8 cellular contexts compared by ENCODE assay signal in the genomic region with DNA sequence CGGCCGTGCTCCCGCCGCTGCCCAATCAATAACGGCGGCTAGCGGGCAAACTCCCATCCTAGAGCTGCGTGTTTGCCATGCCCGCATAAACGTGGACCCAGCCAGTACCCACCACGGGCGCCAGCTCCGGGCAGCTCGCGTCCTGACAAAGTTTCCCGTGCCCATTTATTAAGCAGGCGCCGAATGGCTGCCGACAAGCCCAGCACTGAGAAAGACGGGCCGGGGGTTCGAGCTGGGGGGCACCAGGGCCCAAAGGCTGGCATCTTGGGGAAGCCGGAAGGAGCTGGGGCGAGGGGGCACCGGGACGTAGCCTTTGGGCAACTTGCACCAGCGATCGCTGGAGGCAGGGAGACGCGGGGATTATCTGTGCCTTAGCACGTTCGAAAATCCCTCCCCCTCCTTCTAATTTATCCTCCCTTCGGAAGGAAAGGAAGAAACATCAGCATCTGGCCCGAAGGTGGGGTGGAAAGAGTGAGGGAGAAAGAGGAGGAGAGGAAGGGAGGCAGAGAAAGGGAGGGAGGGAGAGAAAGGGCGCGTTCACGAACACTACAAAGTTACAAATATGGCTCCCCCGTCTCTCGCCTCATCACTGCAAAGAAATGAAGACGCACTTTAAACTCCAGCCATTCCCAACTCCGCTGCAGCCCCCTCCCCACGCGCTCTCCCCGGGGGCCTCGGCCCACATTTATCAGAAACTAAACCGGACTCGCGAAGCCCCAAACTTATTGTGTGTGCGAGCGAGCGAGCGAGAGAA. TPM values are rescaled to one million over a fixed set of nuclear protein-coding genes. Genes with fewer than 3 reads are reported as not detected.
DNase-seq lines count a peak whose midpoint lies in the region; ATAC-seq and TF ChIP-seq lines count a peak whose summit lies in the region.

No MANE protein-coding gene starts in this region.

- peak overlapping the region; percentile 99 for H3K4me3 Mint-ChIP-seq in activated CD4-positive, alpha-beta memory T cell treated with anti-CD3 and anti-CD28 coated beads for 36 hours

- H2BK5ac ChIP-seq in mesenchymal stem cell (ENCODE audit: low read depth, low read length, poor library complexity, severe bottlenecking) = peak overlapping the region; percentile 90

- H4K8ac ChIP-seq in mesenchymal stem cell (ENCODE audit: low read length) = peak overlapping the region; percentile 90

- H3K9me3 Mint-ChIP-seq in activated CD4-positive, alpha-beta memory T cell treated with anti-CD3 and anti-CD28 coated beads for 36 hours = no peaks in the 10 kb centered on the region

- peak overlapping the region; percentile 90 for H2AK5ac ChIP-seq in mesenchymal stem cell (ENCODE audit: low read length, severe bottlenecking)

- 2% methylated on average over 24 of the region's 52 CpGs for WGBS in mesenchymal stem cell

- H3K9ac ChIP-seq in mesenchymal stem cell (ENCODE audit: low read length) = peak overlapping the region; percentile 96

- intact Hi-C loops in activated CD4-positive, alpha-beta memory T cell treated with anti-CD3 and anti-CD28 coated beads for 36 hours (cut with micrococcal nuclease) = loop anchor here (1.0 to 10.0 kb wide), 4 partner anchors 22 to 895 kb away; partner anchors contain the start of genes FEM1B and RPLP1

- TF ChIP-seq CTCF in GM10248 (IDR thresholded peaks at IDR 0.05; ENCODE audit: control extremely low read depth, extremely low read depth, low read depth, missing control alignments) = no peak

- peak overlapping the region; percentile 84 for H3K4me2 ChIP-seq in mesenchymal stem cell (ENCODE audit: low read length, poor library complexity, severe bottlenecking)

- H3K27me3 Mint-ChIP-seq in activated CD4-positive, alpha-beta memory T cell treated with anti-CD3 and anti-CD28 coated beads for 36 hours = no peaks in the 10 kb centered on the region

- CTCF ChIA-PET in activated CD4-positive, alpha-beta memory T cell treated with anti-CD3 and anti-CD28 coated beads for 36 hours (lab: Charles Lee) = interaction anchor here (0.9 to 1.3 kb wide), 4 partner anchors 9 to 89 kb away, joined by 3 to 4 read pairs (median 3); no protein-coding TSS in a partner anchor
- CTCF ChIA-PET in GM10248 (lab: Yijun Ruan, JAX) = interaction anchor here (1.0 kb wide), 1 partner anchor 21 kb away, joined by 4 read pairs; no protein-coding TSS in a partner anchor

- no peaks in the 10 kb centered on the region for H3K9me3 ChIP-seq in mesenchymal stem cell (ENCODE audit: control insufficient read depth, low read length)

- DNase-seq in NCI-H2196 treated with DMSO at 0.1 percent for 48 hours (lab: John Stamatoyannopoulos, UW; ENCODE audit: unreplicated experiment) = peak; percentile 3
- no peak for DNase-seq in NCI-H2196 (lab: John Stamatoyannopoulos, UW; ENCODE audit: unreplicated experiment)
- DNase-seq in NCI-H146 (lab: John Stamatoyannopoulos, UW) = peak; percentile 58
- peak; percentile 54 for DNase-seq in activated CD4-positive, alpha-beta memory T cell treated with anti-CD3 and anti-CD28 coated beads for 36 hours
- peak; percentile 44 for DNase-seq in effector CD8-positive, alpha-beta T cell (lab: John Stamatoyannopoulos, UW)
- DNase-seq in mesenchymal stem cell = peak; percentile 73
- DNase-seq in stimulated activated naive CD8-positive, alpha-beta T cell treated with anti-CD3 and anti-CD28 coated beads, Interleukin-15, Interleukin-2, amounts not matched to agents 100 U/mL and 50 U/mL, for 24 hours = peak; percentile 53
- no peak for DNase-seq in GM10248 (ENCODE audit: extremely low spot score)

- H3K27ac Mint-ChIP-seq in activated CD4-positive, alpha-beta memory T cell treated with anti-CD3 and anti-CD28 coated beads for 36 hours = peak overlapping the region; percentile 99

- peak overlapping the region; percentile 90 to 99 for H3K4ac ChIP-seq in mesenchymal stem cell (ENCODE audit: low read depth in 1 of 2, low read length in 2 of 2)

- peaks cover 2% of the 10 kb centered on the region for H3K4me1 ChIP-seq in mesenchymal stem cell (ENCODE audit: control insufficient read depth, insufficient read depth, low read depth, low read length)

- peak overlapping the region; percentile 90 for H3K27ac ChIP-seq in mesenchymal stem cell (ENCODE audit: low read length, poor library complexity, severe bottlenecking)

- peak overlapping the region; percentile 51 to 86 for H2BK12ac ChIP-seq in mesenchymal stem cell (ENCODE audit: low read length in 2 of 2)

- H3K18ac ChIP-seq in mesenchymal stem cell (ENCODE audit: low read depth in 1 of 2, low read length in 2 of 2) = peak overlapping the region; percentile 99 to 100

- peak overlapping the region; percentile 90 for H4K91ac ChIP-seq in mesenchymal stem cell (ENCODE audit: low read length)

- H3K23ac ChIP-seq in mesenchymal stem cell (ENCODE audit: low read length in 2 of 2) = peak overlapping the region; percentile 82 to 92

- peak overlapping the region; percentile 99 for H2BK120ac ChIP-seq in mesenchymal stem cell (ENCODE audit: low read depth, low read length)

- H2BK15ac ChIP-seq in mesenchymal stem cell (ENCODE audit: low read depth, poor library complexity, severe bottlenecking) = peak overlapping the region; percentile 93

- POLR2A ChIA-PET in activated CD4-positive, alpha-beta memory T cell treated with anti-CD3 and anti-CD28 coated beads for 36 hours (lab: Charles Lee) = interaction anchor here (0.6 to 4.7 kb wide), 8 partner anchors 9 to 634 kb away, joined by 3 to 36 read pairs (median 4); no protein-coding TSS in a partner anchor
- POLR2A ChIA-PET in GM10248 (lab: Yijun Ruan, JAX) = interaction anchor here (0.6 to 1.0 kb wide), 2 partner anchors 24 to 1295 kb away, joined by 3 to 5 read pairs; no protein-coding TSS in a partner anchor

- H2AFZ ChIP-seq in mesenchymal stem cell (ENCODE audit: low read depth, low read length) = no peak overlapping the region

- H3K79me1 ChIP-seq in mesenchymal stem cell (replicated peaks; ENCODE audit: low read length, poor library complexity, severe bottlenecking) = no peaks in the 10 kb centered on the region

- H3K14ac ChIP-seq in mesenchymal stem cell (ENCODE audit: low read length in 2 of 2) = peak overlapping the region; percentile 95 to 99

- no peaks in the 10 kb centered on the region for H3K36me3 ChIP-seq in mesenchymal stem cell (ENCODE audit: control insufficient read depth in 1 of 2, insufficient read depth in 2 of 2, low read depth in 1 of 2, low read length in 2 of 2)

- peaks cover 26% of the 10 kb centered on the region for H3K36me3 Mint-ChIP-seq in activated CD4-positive, alpha-beta memory T cell treated with anti-CD3 and anti-CD28 coated beads for 36 hours

- peak overlapping the region; percentile 81 to 93 for H3K4me3 ChIP-seq in mesenchymal stem cell (ENCODE audit: insufficient read depth in 1 of 2, low read depth in 1 of 2, low read length in 2 of 2)

- ATAC-seq in stimulated activated naive CD8-positive, alpha-beta T cell treated with anti-CD3 and anti-CD28 coated beads, Interleukin-15, Interleukin-2, amounts not matched to agents 100 U/mL and 50 U/mL, for 24 hours = peak; percentile 5

- H3K4me1 Mint-ChIP-seq in activated CD4-positive, alpha-beta memory T cell treated with anti-CD3 and anti-CD28 coated beads for 36 hours (ENCODE audit: low read depth) = peaks cover 40% of the 10 kb centered on the region

- no peaks in the 10 kb centered on the region for H3K27me3 ChIP-seq in mesenchymal stem cell (ENCODE audit: control insufficient read depth in 1 of 2, insufficient read depth in 1 of 2, low read length in 2 of 2)

RNA-seq across cellular contexts. Expression of gene ANP32A, which starts 1.1 kb away (rescaled TPM):
- total RNA-seq in activated CD4-positive, alpha-beta memory T cell treated with anti-CD3 and anti-CD28 coated beads for 36 hours = 100 to 1,000 TPM; 190 to 204 TPM
- polyA plus RNA-seq in mesenchymal stem cell (2013, experiment 1 of 2) = 146 TPM
- polyA plus RNA-seq in mesenchymal stem cell (2013, experiment 2 of 2) = 155 TPM

Comparison
In these comparisons a context has a peak if more than half of its experiments do, and no peak if none do; other contexts are left out.
1. DNase-seq: peak in NCI-H2196 treated with DMSO at 0.1 percent for 48 hours (single experiment), NCI-H146 (single experiment), activated CD4-positive, alpha-beta memory T cell treated with anti-CD3 and anti-CD28 coated beads for 36 hours (single experiment), effector CD8-positive, alpha-beta T cell (single experiment), mesenchymal stem cell (single experiment) and stimulated activated naive CD8-positive, alpha-beta T cell treated with anti-CD3 and anti-CD28 coated beads, Interleukin-15, Interleukin-2, amounts not matched to agents 100 U/mL and 50 U/mL, for 24 hours (single experiment); none in NCI-H2196 (single experiment) and GM10248 (single experiment).